In genomic region chr1:32964461-32965250, GRCh38 we compare ENCODE assay signal across 8 cellular contexts. TPM values are rescaled to one million over a fixed set of nuclear protein-coding genes. Genes with fewer than 3 reads are reported as not detected.
A peak's percentile ranks its signal among the peaks of the same experiment; 100 is the strongest.
DNase-seq lines count a peak whose midpoint lies in the region; ATAC-seq and TF ChIP-seq lines count a peak whose summit lies in the region.

RNF19B (minus strand) TSS chr1:32964809; CDS start chr1:32964685, 124 bp downstream.

- ATAC-seq in GM23338 = peak; percentile 93
- ATAC-seq in activated T-helper 17 cell treated with anti-CD3 and anti-CD28 coated beads, Interleukin-2, amount 50 U/mL, for 72 hours (replicated peaks) = peak; percentile 91
- ATAC-seq in natural killer cell = peak; percentile 90 to 98 (median 92)

- H3K27ac ChIP-seq in DOHH2 (ENCODE audit: low read depth, low read length) (peak within 1 kb of the TSS; percentile 93), GM23338 (ENCODE audit: low read depth) (no peak within 1 kb of the TSS), RWPE1 (peak within 1 kb of the TSS; percentile 92)

- CTCF ChIA-PET in RWPE1 (lab: Yijun Ruan, JAX) = interaction anchor here (0.6 kb wide), 1 partner anchor 51 kb away, joined by 4 read pairs; no protein-coding TSS in a partner anchor

- H4K20me1 ChIP-seq in DOHH2 (ENCODE audit: control insufficient read depth, insufficient read depth, low read depth, low read length) (no peaks in the 10 kb centered on the region), GM23338 (replicated peaks; ENCODE audit: insufficient read depth) (peaks cover 13% of the 10 kb centered on the region)

- intact Hi-C loops in natural killer cell (cut with micrococcal nuclease) = loop anchor here (1.0 kb wide), 1 partner anchor 17 kb away; no protein-coding TSS in a partner anchor

- H3K4me1 ChIP-seq in DOHH2 (ENCODE audit: control insufficient read depth, low read length) = peaks cover 24% of the 10 kb centered on the region
- peaks cover 20% of the 10 kb centered on the region for H3K4me1 ChIP-seq in GM23338 (ENCODE audit: insufficient read depth)

- H3K4me2 ChIP-seq in DOHH2 (ENCODE audit: low read length) (peak within 1 kb of the TSS; percentile 77), GM23338 (peak within 1 kb of the TSS; percentile 90)

- H3K9me3 Mint-ChIP-seq in GM23338 = no peaks in the 10 kb centered on the region; the same call in 2 of the 3 replicates
- H3K9me3 Mint-ChIP-seq in activated T-helper 17 cell treated with anti-CD3 and anti-CD28 coated beads, Interleukin-2, amount 50 U/mL, for 72 hours = peaks cover 4% of the 10 kb centered on the region
- no peaks in the 10 kb centered on the region for H3K9me3 Mint-ChIP-seq in natural killer cell

- no peaks in the 10 kb centered on the region for H3K9me3 ChIP-seq in DOHH2 (ENCODE audit: control insufficient read depth, insufficient read depth, low read length)

- H3K4me3 Mint-ChIP-seq in GM23338 (peak within 1 kb of the TSS; percentile 80), natural killer cell (peak within 1 kb of the TSS; percentile 92)
- H3K4me3 Mint-ChIP-seq in activated T-helper 17 cell treated with anti-CD3 and anti-CD28 coated beads, Interleukin-2, amount 50 U/mL, for 72 hours = peak within 1 kb of the TSS; percentile 98

- H3K27me3 ChIP-seq in DOHH2 (ENCODE audit: control insufficient read depth, low read length) (no peaks in the 10 kb centered on the region), GM23338 (ENCODE audit: insufficient read depth) (peaks cover 28% of the 10 kb centered on the region)

- H3K79me2 ChIP-seq in DOHH2 (ENCODE audit: control insufficient read depth, low read length) (peaks cover 45% of the 10 kb centered on the region), GM23338 (replicated peaks; ENCODE audit: insufficient read depth) (peaks cover 26% of the 10 kb centered on the region)

- POLR2A ChIA-PET in RWPE1 (lab: Yijun Ruan, JAX; ENCODE audit: low non-redundant PET) = interaction anchor here (0.6 to 2.5 kb wide), 6 partner anchors 12 to 201 kb away, joined by 3 to 11 read pairs (median 4); no protein-coding TSS in a partner anchor

- H3F3A ChIP-seq in DOHH2 (ENCODE audit: control insufficient read depth, insufficient read depth) (peaks cover 30% of the 10 kb centered on the region), GM23338 (replicated peaks; ENCODE audit: low read depth) (no peaks in the 10 kb centered on the region)

- peak; percentile 97 for DNase-seq in GM23338 (ENCODE audit: low spot score)
- DNase-seq in LNCaP clone FGC (ENCODE audit: low read depth) = peak; percentile 73
- peak; percentile 97 for DNase-seq in RWPE1 (ENCODE audit: low spot score)
- DNase-seq in fibroblast of mammary gland (ENCODE audit: low read depth) = peak; percentile 88
- peak; percentile 90 for DNase-seq in natural killer cell
- DNase-seq in stimulated activated naive CD4-positive, alpha-beta T cell treated with Interleukin-2 at 50 U/mL for 16 hours (lab: John Stamatoyannopoulos, UW) = peak; percentile 92

- H3K27ac Mint-ChIP-seq in GM23338 (peak within 1 kb of the TSS; percentile 86), natural killer cell (peak within 1 kb of the TSS; percentile 90 to 91)
- H3K27ac Mint-ChIP-seq in activated T-helper 17 cell treated with anti-CD3 and anti-CD28 coated beads, Interleukin-2, amount 50 U/mL, for 72 hours = peak within 1 kb of the TSS; percentile 91

- H3K27me3 Mint-ChIP-seq in GM23338 (ENCODE audit: insufficient read depth, low read depth, poor library complexity) (peaks cover 24% of the 10 kb centered on the region), natural killer cell (ENCODE audit: low read depth in 2 of 2) (peaks cover 0 to 10% of the 10 kb centered on the region in 2 donors)
- H3K27me3 Mint-ChIP-seq in activated T-helper 17 cell treated with anti-CD3 and anti-CD28 coated beads, Interleukin-2, amount 50 U/mL, for 72 hours = no peaks in the 10 kb centered on the region

- H3K9me2 ChIP-seq in DOHH2 (replicated peaks; ENCODE audit: control insufficient read depth, low read length) (no peaks in the 10 kb centered on the region), GM23338 (ENCODE audit: insufficient read depth) (peaks cover 5% of the 10 kb centered on the region; the same call in 1 of the 2 replicates)

- H3K36me3 Mint-ChIP-seq in GM23338 (ENCODE audit: low read depth) (no peaks in the 10 kb centered on the region; the same call in 2 of the 3 replicates), natural killer cell (no peaks in the 10 kb centered on the region)
- H3K36me3 Mint-ChIP-seq in activated T-helper 17 cell treated with anti-CD3 and anti-CD28 coated beads, Interleukin-2, amount 50 U/mL, for 72 hours (ENCODE audit: low read depth) = peaks cover 35% of the 10 kb centered on the region

- H3K4me3 ChIP-seq in DOHH2 (ENCODE audit: low read length) = peak within 1 kb of the TSS; percentile 84
- peak within 1 kb of the TSS; percentile 82 for H3K4me3 ChIP-seq in GM23338
- peak within 1 kb of the TSS; percentile 64 for H3K4me3 ChIP-seq in LNCaP clone FGC (ENCODE audit: low read depth, low read length)
- H3K4me3 ChIP-seq in fibroblast of mammary gland (ENCODE audit: control insufficient read depth, low read depth, low read length) = peak within 1 kb of the TSS; percentile 72

- H3K36me3 ChIP-seq in DOHH2 (ENCODE audit: control insufficient read depth, low read length) = peaks cover 16% of the 10 kb centered on the region
- no peaks in the 10 kb centered on the region for H3K36me3 ChIP-seq in GM23338 (ENCODE audit: insufficient read depth)

- TF ChIP-seq CTCF in DOHH2 (IDR thresholded peaks at IDR 0.05; ENCODE audit: low read depth, low read length, poor library complexity, severe bottlenecking) (no peak), GM23338 (conservative IDR thresholded peaks at IDR 0.05; ENCODE audit: low read depth in 2 of 2) (no peak), LNCaP clone FGC (IDR thresholded peaks at IDR 0.05; ENCODE audit: control insufficient read depth, extremely low read depth, insufficient read depth) (no peak), RWPE1 (conservative IDR thresholded peaks at IDR 0.05; ENCODE audit: low read depth) (no peak), fibroblast of mammary gland (conservative IDR thresholded peaks at IDR 0.05; ENCODE audit: control insufficient read depth, insufficient read depth, low read depth, low read length) (no peak), natural killer cell (IDR thresholded peaks at IDR 0.05) (no peak)

- H3K4me1 Mint-ChIP-seq in GM23338 (peaks cover 18% of the 10 kb centered on the region), natural killer cell (peaks cover 36 to 40% of the 10 kb centered on the region in 2 donors)
- H3K4me1 Mint-ChIP-seq in activated T-helper 17 cell treated with anti-CD3 and anti-CD28 coated beads, Interleukin-2, amount 50 U/mL, for 72 hours = peaks cover 35% of the 10 kb centered on the region

- H2AFZ ChIP-seq in GM23338 = peak within 1 kb of the TSS; percentile 88

TF ChIP-seq in GM23338, 12 proteins besides CTCF, POLR2A, EP300 and RAD21:
- TF ChIP-seq CREB1 (CRISPR knock-in tag; IDR thresholded peaks at IDR 0.05; ENCODE audit: low read depth) = 0 out of 2 replicates have a peak, but pooled peaks have one; percentile 49
- 0 out of 2 replicates have a peak, but pooled peaks have one; percentile 48 for TF ChIP-seq ETS1 (IDR thresholded peaks at IDR 0.05)
- TF ChIP-seq POLR2AphosphoS5 (IDR thresholded peaks at IDR 0.05; ENCODE audit: low read depth) = peak; percentile 94
- no peak for TF ChIP-seq EZH2phosphoT487 (IDR thresholded peaks at IDR 0.05; ENCODE audit: unreplicated experiment)
- no peak for TF ChIP-seq ZNF331 (CRISPR knock-in tag; IDR thresholded peaks at IDR 0.05; ENCODE audit: low read depth)
- no peak for TF ChIP-seq NANOG (IDR thresholded peaks at IDR 0.05; ENCODE audit: borderline replicate concordance)

RNA-seq across cellular contexts. Expression of gene RNF19B, which starts in this region (rescaled TPM):
- 10.6 and 11.9 TPM in 2 replicates for total RNA-seq in GM23338 (2014; rRNA removed; shearing (Covaris generic))
- 2.6 and 2.9 TPM in 2 replicates for polyA plus RNA-seq in GM23338 (2016; fragmentation: Nextera tagmentation; extraction: Ambion mirVana)
- 10 to 100 TPM; 32.2 to 65.6 TPM for total RNA-seq in activated T-helper 17 cell treated with anti-CD3 and anti-CD28 coated beads, Interleukin-2, amount 50 U/mL, for 72 hours
- 100 to 1,000 TPM in 1 of 3 donors, 10 to 100 TPM in 2; 44.2 to 110 (median 54.3) TPM for total RNA-seq in natural killer cell
